Comparison of ENCODE assay signal across 20 cellular contexts in the genomic region with DNA sequence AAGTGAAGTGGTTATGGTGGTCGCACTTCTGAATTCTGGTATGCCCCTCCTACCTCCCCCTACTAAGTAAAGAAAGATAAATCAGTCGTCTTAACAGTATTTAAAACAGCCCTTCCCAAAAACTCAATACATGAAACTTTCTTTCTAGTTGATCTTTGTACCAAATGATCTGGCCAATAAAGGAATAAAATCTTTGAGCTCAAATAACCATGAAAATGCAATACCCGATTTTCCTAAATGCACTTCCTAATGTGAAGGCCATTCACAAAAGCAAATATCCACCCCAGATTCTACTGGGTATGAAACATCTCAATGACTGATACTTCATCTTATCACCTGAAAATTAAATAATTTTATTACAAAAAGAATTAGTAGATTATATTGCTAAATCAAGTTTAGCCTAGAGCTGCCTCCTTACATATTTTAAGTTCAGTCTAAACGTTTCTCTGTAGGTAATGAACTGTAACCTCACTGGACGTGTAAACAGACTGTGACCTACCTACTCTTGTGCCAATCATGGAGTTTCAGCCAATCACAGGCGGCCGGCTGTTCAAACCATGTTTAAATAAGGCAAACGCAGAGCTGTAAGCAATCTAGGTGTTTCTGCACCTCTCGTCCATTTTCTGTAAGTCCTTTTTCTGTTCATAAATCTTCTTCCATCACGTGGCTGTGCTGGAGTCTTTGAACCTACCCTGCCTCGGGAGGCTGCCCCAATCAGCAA.
A peak's percentile ranks its signal among the peaks of the same experiment; 100 is the strongest.
DNase-seq lines count a peak whose midpoint lies in the region; TF ChIP-seq lines count a peak whose summit lies in the region.
"Had no signal": no experiment of that assay in that cellular context is flagged by ENCODE, and none has a peak within 500 bp of the region (broad histone marks: within the 10 kb centered on the region; RNA-seq: fewer than 3 reads in every experiment).

No MANE protein-coding gene starts in this region.

- H3K36me3 Mint-ChIP-seq in MCF 10A (ENCODE audit: insufficient read depth, unreplicated experiment) = no peaks in the 10 kb centered on the region
- H3K36me3 Mint-ChIP-seq in chondrocyte (ENCODE audit: low read depth) = no peaks in the 10 kb centered on the region
- H3K36me3 Mint-ChIP-seq in endothelial cell (ENCODE audit: low read depth, unreplicated experiment) = no peaks in the 10 kb centered on the region
- H3K36me3 Mint-ChIP-seq in activated CD4-positive, alpha-beta T cell treated with anti-CD3 and anti-CD28 coated beads, Interleukin-2, amount 10 ng/mL, durations not matched to agents 24 days and 14 days (ENCODE audit: low read depth) = no peaks in the 10 kb centered on the region

- H3K27me3 Mint-ChIP-seq in MCF 10A (ENCODE audit: insufficient read depth, unreplicated experiment) (no peaks in the 10 kb centered on the region), chondrocyte (ENCODE audit: low read depth) (no peaks in the 10 kb centered on the region), endothelial cell (ENCODE audit: unreplicated experiment) (no peaks in the 10 kb centered on the region)
- H3K27me3 Mint-ChIP-seq in activated CD4-positive, alpha-beta T cell treated with anti-CD3 and anti-CD28 coated beads, Interleukin-2, amount 10 ng/mL, durations not matched to agents 24 days and 14 days = peaks cover 30% of the 10 kb centered on the region

- no peaks in the 10 kb centered on the region for H3K4me1 ChIP-seq in breast epithelium
- H3K4me1 ChIP-seq in mucosa of rectum (ENCODE audit: control insufficient read depth in 2 of 2, insufficient read depth in 2 of 2, low read length in 2 of 2) = peaks cover 7 to 15% of the 10 kb centered on the region in 2 donors
- peaks cover 0 to 8% of the 10 kb centered on the region in 2 donors for H3K4me1 ChIP-seq in uterus

- CTCF ChIA-PET in MCF 10A (lab: Yijun Ruan, JAX) = interaction anchor here (1.0 kb wide), 1 partner anchor 22 kb away, joined by 4 read pairs; no protein-coding TSS in a partner anchor

- POLR2A ChIA-PET in MCF 10A (lab: Yijun Ruan, JAX) = interaction anchor here (0.5 to 6.4 kb wide), 19 partner anchors 9 to 902 kb away, joined by 3 to 103 read pairs (median 8); a partner anchor contains a TSS

- TF ChIP-seq POLR2A in breast epithelium (IDR thresholded peaks at IDR 0.05) = no peak
- TF ChIP-seq POLR2A in uterus (IDR thresholded peaks at IDR 0.05) = no peak

- H3K36me3 ChIP-seq in breast epithelium = no peaks in the 10 kb centered on the region
- H3K36me3 ChIP-seq in mucosa of rectum (ENCODE audit: control insufficient read depth in 2 of 2, insufficient read depth in 2 of 2, low read length in 2 of 2) = no peaks in the 10 kb centered on the region
- no peaks in the 10 kb centered on the region for H3K36me3 ChIP-seq in uterus
- H3K36me3 ChIP-seq: BLaER1 treated with 17β-estradiol and CSF1 and Interleukin-3, amounts not matched to agents 10 nM and 100 nM had no signal

- H3K27me3 ChIP-seq in breast epithelium (no peaks in the 10 kb centered on the region), mucosa of rectum (ENCODE audit: control insufficient read depth in 2 of 2, insufficient read depth in 2 of 2, low read length in 2 of 2) (no peaks in the 10 kb centered on the region), uterus (no peaks in the 10 kb centered on the region)
- H3K27me3 ChIP-seq: BLaER1 treated with 17β-estradiol and CSF1 and Interleukin-3, amounts not matched to agents 10 nM and 100 nM had no signal

- DNase-seq in MCF 10A (ENCODE audit: unreplicated experiment) (no peak), breast epithelium (ENCODE audit: low spot score in 2 of 2) (no peak), chondrocyte (ENCODE audit: low spot score) (no peak), uterus (no peak), endothelial cell (ENCODE audit: low spot score) (no peak)
- no peak for DNase-seq in activated CD4-positive, alpha-beta T cell treated with anti-CD3 and anti-CD28 coated beads, Interleukin-2, amount 10 ng/mL, durations not matched to agents 24 days and 14 days
- DNase-seq in effector CD8-positive, alpha-beta T cell (lab: John Stamatoyannopoulos, UW) = no peak
- DNase-seq: 8988T; activated naive CD4-positive, alpha-beta T cell treated with Interleukin-2 at 50 U/mL for 16 hours; hypothalamus; kidney glomerular epithelial cell; NCI-H1092 treated with DMSO at 0.1 percent for 48 hours; NCI-H2107; NCI-H526 treated with DMSO at 0.1 percent for 48 hours; nucleus accumbens; stimulated activated CD4-positive, alpha-beta T cell treated with anti-CD3 and anti-CD28 coated beads, Interleukin-4, amount 100 ng/mL, for 4 hours; stimulated activated CD8-positive, alpha-beta memory T cell treated with anti-CD3 and anti-CD28 coated beads, Interleukin-4, amount 100 ng/mL, for 48 hours had no signal

- no peaks in the 10 kb centered on the region for H3K9me3 ChIP-seq in breast epithelium
- H3K9me3 ChIP-seq in mucosa of rectum (ENCODE audit: control insufficient read depth in 2 of 2, low read length in 2 of 2) = no peaks in the 10 kb centered on the region
- H3K9me3 ChIP-seq in uterus = no peaks in the 10 kb centered on the region
- H3K9me3 ChIP-seq: BLaER1 treated with 17β-estradiol and CSF1 and Interleukin-3, amounts not matched to agents 10 nM and 100 nM had no signal

- BruUV-seq in MCF 10A (replicated peaks; lab: Mats Ljungman, UMichigan) = no TSS peak

- H3K9ac ChIP-seq in mucosa of rectum (ENCODE audit: low read depth in 1 of 2, low read length in 2 of 2) = peak overlapping the region in 1 of 2 donors; percentile 6
- H3K9ac ChIP-seq: BLaER1 treated with 17β-estradiol and CSF1 and Interleukin-3, amounts not matched to agents 10 nM and 100 nM had no signal

- intact Hi-C loops in MCF 10A (cut with micrococcal nuclease) (loop anchor here (2.0 to 10.0 kb wide), 3 partner anchors 26 to 1214 kb away; no protein-coding TSS in a partner anchor), breast epithelium (cut with DNase I; ENCODE audit: low total_unique reads) (no loop called here), uterus (cut with DNase I; ENCODE audit: low total_unique reads) (no loop called here)
- intact Hi-C loops in activated CD4-positive, alpha-beta T cell treated with anti-CD3 and anti-CD28 coated beads, Interleukin-2, amount 10 ng/mL, durations not matched to agents 24 days and 14 days (cut with micrococcal nuclease) = no loop called here

- no peak for TF ChIP-seq CTCF in MCF 10A (IDR thresholded peaks at IDR 0.05; ENCODE audit: unreplicated experiment)
- no peak for TF ChIP-seq CTCF in breast epithelium (IDR thresholded peaks at IDR 0.05)
- TF ChIP-seq CTCF in chondrocyte (IDR thresholded peaks at IDR 0.05) = no peak
- no peak for TF ChIP-seq CTCF in uterus (IDR thresholded peaks at IDR 0.05)
- TF ChIP-seq CTCF in endothelial cell (IDR thresholded peaks at IDR 0.05; ENCODE audit: unreplicated experiment) = no peak

- H3K4me3 Mint-ChIP-seq in MCF 10A (ENCODE audit: unreplicated experiment) = peak overlapping the region; percentile 58
- no peak overlapping the region for H3K4me3 Mint-ChIP-seq in chondrocyte (ENCODE audit: unreplicated experiment)
- H3K4me3 Mint-ChIP-seq in endothelial cell (ENCODE audit: unreplicated experiment) = no peak overlapping the region
- no peak overlapping the region for H3K4me3 Mint-ChIP-seq in activated CD4-positive, alpha-beta T cell treated with anti-CD3 and anti-CD28 coated beads, Interleukin-2, amount 10 ng/mL, durations not matched to agents 24 days and 14 days
- H3K4me3 Mint-ChIP-seq: dendritic cell treated with granulocyte-macrophage colony-stimulating factor and Interleukin-4, amounts not matched to agents 40 ng/mL and 50 ng/mL, for 4 days had no signal

- H3K4me1 Mint-ChIP-seq in MCF 10A (ENCODE audit: insufficient read depth, unreplicated experiment) (peaks cover 34% of the 10 kb centered on the region), chondrocyte (ENCODE audit: low read depth) (peaks cover 31% of the 10 kb centered on the region), endothelial cell (ENCODE audit: unreplicated experiment) (no peaks in the 10 kb centered on the region)
- no peaks in the 10 kb centered on the region for H3K4me1 Mint-ChIP-seq in activated CD4-positive, alpha-beta T cell treated with anti-CD3 and anti-CD28 coated beads, Interleukin-2, amount 10 ng/mL, durations not matched to agents 24 days and 14 days

- H3K27ac ChIP-seq in breast epithelium (no peak overlapping the region), mucosa of rectum (ENCODE audit: low read depth in 2 of 2, low read length in 2 of 2) (peak overlapping the region; percentile 72 to 82), uterus (peak overlapping the region; percentile 74 to 76)
- H3K27ac ChIP-seq: BLaER1 treated with 17β-estradiol and CSF1 and Interleukin-3, amounts not matched to agents 10 nM and 100 nM had no signal

- peak overlapping the region; percentile 90 for H3K27ac Mint-ChIP-seq in MCF 10A (ENCODE audit: low read depth, unreplicated experiment)
- peak overlapping the region; percentile 9 for H3K27ac Mint-ChIP-seq in chondrocyte (ENCODE audit: unreplicated experiment)
- no peak overlapping the region for H3K27ac Mint-ChIP-seq in endothelial cell (ENCODE audit: unreplicated experiment)
- no peak overlapping the region for H3K27ac Mint-ChIP-seq in activated CD4-positive, alpha-beta T cell treated with anti-CD3 and anti-CD28 coated beads, Interleukin-2, amount 10 ng/mL, durations not matched to agents 24 days and 14 days
- H3K27ac Mint-ChIP-seq: dendritic cell treated with granulocyte-macrophage colony-stimulating factor and Interleukin-4, amounts not matched to agents 40 ng/mL and 50 ng/mL, for 4 days had no signal

- no peaks in the 10 kb centered on the region for H3K9me3 Mint-ChIP-seq in MCF 10A (ENCODE audit: unreplicated experiment)
- peaks cover 5% of the 10 kb centered on the region for H3K9me3 Mint-ChIP-seq in chondrocyte (ENCODE audit: low read depth)
- H3K9me3 Mint-ChIP-seq in endothelial cell (ENCODE audit: unreplicated experiment) = no peaks in the 10 kb centered on the region
- H3K9me3 Mint-ChIP-seq in activated CD4-positive, alpha-beta T cell treated with anti-CD3 and anti-CD28 coated beads, Interleukin-2, amount 10 ng/mL, durations not matched to agents 24 days and 14 days = peaks cover 3% of the 10 kb centered on the region
- H3K9me3 Mint-ChIP-seq: dendritic cell treated with granulocyte-macrophage colony-stimulating factor and Interleukin-4, amounts not matched to agents 40 ng/mL and 50 ng/mL, for 4 days had no signal

- no peak overlapping the region for H3K4me3 ChIP-seq in breast epithelium
- peak overlapping the region in 1 of 2 donors; percentile 41 for H3K4me3 ChIP-seq in mucosa of rectum (ENCODE audit: low read length in 2 of 2)
- H3K4me3 ChIP-seq in uterus = no peak overlapping the region
- H3K4me3 ChIP-seq: BLaER1 treated with 17β-estradiol and CSF1 and Interleukin-3, amounts not matched to agents 10 nM and 100 nM had no signal

Comparison
In these comparisons a context has a peak if more than half of its experiments do, and no peak if none do; other contexts are left out.
1. H3K27ac Mint-ChIP-seq: peak in MCF 10A (single experiment) and chondrocyte (single experiment); none in endothelial cell (single experiment) and activated CD4-positive, alpha-beta T cell treated with anti-CD3 and anti-CD28 coated beads, Interleukin-2, amount 10 ng/mL, durations not matched to agents 24 days and 14 days (single experiment).
2. H3K27ac ChIP-seq: peak in mucosa of rectum (2 of 2) and uterus (2 of 2); none in breast epithelium (0 of 2).